ENCODE assay signal across 14 cellular contexts in genomic region chr2:105801961-105802360, GRCh38. TPM values are rescaled to one million over a fixed set of nuclear protein-coding genes. Genes with fewer than 3 reads are reported as not detected.
A peak's percentile ranks its signal among the peaks of the same experiment; 100 is the strongest.
DNase-seq lines count a peak whose midpoint lies in the region; ATAC-seq and TF ChIP-seq lines count a peak whose summit lies in the region.
"Had no signal": no experiment of that assay in that cellular context is flagged by ENCODE, and none has a peak within 500 bp of the region (broad histone marks: within the 10 kb centered on the region; RNA-seq: fewer than 3 reads in every experiment).

No MANE protein-coding gene starts in this region.

- H3K36me3 ChIP-seq in effector memory CD4-positive, alpha-beta T cell (ENCODE audit: control insufficient read depth, insufficient read depth, low read length), result no peaks in the 10 kb centered on the region
- no peaks in the 10 kb centered on the region for H3K36me3 ChIP-seq in sigmoid colon
- no peaks in the 10 kb centered on the region for H3K36me3 ChIP-seq in GM23248 (ENCODE audit: low read depth)
- H3K36me3 ChIP-seq: tibial nerve had no signal

- peaks cover 90% of the 10 kb centered on the region for H3K79me2 ChIP-seq in GM23248 (ENCODE audit: insufficient read depth)

- H3K4me1 ChIP-seq in effector memory CD4-positive, alpha-beta T cell (ENCODE audit: control insufficient read depth, insufficient read depth, low read length, poor library complexity, severe bottlenecking), result peaks cover 77% of the 10 kb centered on the region
- H3K4me1 ChIP-seq in sigmoid colon, result peaks cover 0 to 71% (median 47%) of the 10 kb centered on the region in 4 donors
- peaks cover 27% of the 10 kb centered on the region for H3K4me1 ChIP-seq in GM23248 (ENCODE audit: insufficient read depth)

- H3K27ac ChIP-seq in RWPE1 (peak overlapping the region; percentile 28; the same call in 1 of the 2 replicates), sigmoid colon (no peak overlapping the region), GM23248 (no peak overlapping the region)
- H3K27ac ChIP-seq in effector memory CD4-positive, alpha-beta T cell (ENCODE audit: insufficient read depth, low read length, poor library complexity, severe bottlenecking), result peak overlapping the region; percentile 75
- H3K27ac ChIP-seq: C4-2B, psoas muscle had no signal

- peaks cover 100% of the 10 kb centered on the region for H3K4me1 Mint-ChIP-seq in stimulated activated naive CD8-positive, alpha-beta T cell treated with anti-CD3 and anti-CD28 coated beads, Interleukin-15, Interleukin-2, amounts not matched to agents 100 ng/mL and 50 ng/mL, for 24 hours (ENCODE audit: low read depth)

- peaks cover 9% of the 10 kb centered on the region; the same call in 1 of the 2 replicates for H4K20me1 ChIP-seq in GM23248 (ENCODE audit: insufficient read depth)

- ATAC-seq in stimulated activated naive CD8-positive, alpha-beta T cell treated with anti-CD3 and anti-CD28 coated beads, Interleukin-15, Interleukin-2, amounts not matched to agents 100 U/mL and 50 U/mL, for 24 hours, result no peak
- ATAC-seq: left cardiac atrium had no signal

- TF ChIP-seq EP300 in sigmoid colon (IDR thresholded peaks at IDR 0.05), result no peak

- no peaks in the 10 kb centered on the region for H3K27me3 ChIP-seq in effector memory CD4-positive, alpha-beta T cell (replicated peaks; ENCODE audit: control insufficient read depth, insufficient read depth, low read length, poor library complexity, severe bottlenecking)
- H3K27me3 ChIP-seq in sigmoid colon (no peaks in the 10 kb centered on the region), GM23248 (replicated peaks; ENCODE audit: insufficient read depth) (no peaks in the 10 kb centered on the region)
- H3K27me3 ChIP-seq: tibial nerve had no signal

- H3K9me3 ChIP-seq in effector memory CD4-positive, alpha-beta T cell (ENCODE audit: control insufficient read depth, low read length), result no peaks in the 10 kb centered on the region
- H3K9me3 ChIP-seq in sigmoid colon, result no peaks in the 10 kb centered on the region
- no peaks in the 10 kb centered on the region for H3K9me3 ChIP-seq in GM23248 (ENCODE audit: low read depth)
- H3K9me3 ChIP-seq: psoas muscle, tibial nerve had no signal

- peaks cover 63% of the 10 kb centered on the region for H3K36me3 Mint-ChIP-seq in stimulated activated naive CD8-positive, alpha-beta T cell treated with anti-CD3 and anti-CD28 coated beads, Interleukin-15, Interleukin-2, amounts not matched to agents 100 ng/mL and 50 ng/mL, for 24 hours (ENCODE audit: low read depth)

- TF ChIP-seq POLR2A in sigmoid colon (IDR thresholded peaks at IDR 0.05), result no peak

- H3K9me3 Mint-ChIP-seq in stimulated activated naive CD8-positive, alpha-beta T cell treated with anti-CD3 and anti-CD28 coated beads, Interleukin-15, Interleukin-2, amounts not matched to agents 100 ng/mL and 50 ng/mL, for 24 hours, result no peaks in the 10 kb centered on the region

- H3F3A ChIP-seq in GM23248 (ENCODE audit: insufficient read depth), result peaks cover 21% of the 10 kb centered on the region

- DNase-seq in stimulated activated naive CD8-positive, alpha-beta T cell treated with anti-CD3 and anti-CD28 coated beads, Interleukin-15, Interleukin-2, amounts not matched to agents 100 U/mL and 50 U/mL, for 24 hours, result no peak
- DNase-seq in RWPE1 (ENCODE audit: low spot score), result no peak
- DNase-seq in effector memory CD4-positive, alpha-beta T cell, result no peak
- DNase-seq in AG08396 (ENCODE audit: low spot score), result no peak
- no peak for DNase-seq in sigmoid colon
- DNase-seq in GM23248, result no peak
- DNase-seq: hypothalamus, left cardiac atrium, NCI-H146, NCI-H69, psoas muscle had no signal

- H2AFZ ChIP-seq in GM23248, result no peak overlapping the region

- H3K9me2 ChIP-seq in GM23248 (ENCODE audit: insufficient read depth), result no peaks in the 10 kb centered on the region

- POLR2A ChIA-PET in RWPE1 (lab: Yijun Ruan, JAX; ENCODE audit: low non-redundant PET), result no interaction called here

- TF ChIP-seq CTCF in RWPE1 (conservative IDR thresholded peaks at IDR 0.05; ENCODE audit: low read depth) (no peak), sigmoid colon (IDR thresholded peaks at IDR 0.05) (no peak)

- H3K9ac ChIP-seq in GM23248, result no peak overlapping the region

- H3K4me3 ChIP-seq in effector memory CD4-positive, alpha-beta T cell (ENCODE audit: insufficient read depth, low read depth, low read length, poor library complexity, severe bottlenecking), result no peak overlapping the region
- no peak overlapping the region for H3K4me3 ChIP-seq in sigmoid colon
- no peak overlapping the region for H3K4me3 ChIP-seq in GM23248
- H3K4me3 ChIP-seq: psoas muscle, tibial nerve had no signal

- no peaks in the 10 kb centered on the region for H3K27me3 Mint-ChIP-seq in stimulated activated naive CD8-positive, alpha-beta T cell treated with anti-CD3 and anti-CD28 coated beads, Interleukin-15, Interleukin-2, amounts not matched to agents 100 ng/mL and 50 ng/mL, for 24 hours

- peak overlapping the region; percentile 29 for H3K4me3 Mint-ChIP-seq in stimulated activated naive CD8-positive, alpha-beta T cell treated with anti-CD3 and anti-CD28 coated beads, Interleukin-15, Interleukin-2, amounts not matched to agents 100 ng/mL and 50 ng/mL, for 24 hours

- in situ Hi-C loops in GM23248 (cut with MboI), result no loop called here

- CTCF ChIA-PET in RWPE1 (lab: Yijun Ruan, JAX), result no interaction called here

- intact Hi-C loops in sigmoid colon (cut with DNase I), result no loop called here

- no peak overlapping the region for H3K4me2 ChIP-seq in GM23248 (ENCODE audit: unreplicated experiment)

- 88 to 92% methylated on average over 4 of the region's 4 CpGs for WGBS in sigmoid colon, 2 donors
- WGBS in GM23248 (ENCODE audit: low coverage in 1 of 2, low lambda C conversion rate in 2 of 2, missing lambda C conversion rate in 2 of 2), 2 experiments, result 83 to 86% methylated on average over 4 of the region's 4 CpGs

- peak overlapping the region; percentile 93 for H3K27ac Mint-ChIP-seq in stimulated activated naive CD8-positive, alpha-beta T cell treated with anti-CD3 and anti-CD28 coated beads, Interleukin-15, Interleukin-2, amounts not matched to agents 100 ng/mL and 50 ng/mL, for 24 hours

RNA-seq across cellular contexts. Expression of gene NCK2, which starts 57.2 kb away (rescaled TPM):
- 10 to 100 TPM; 39.2 to 56.1 (median 53.7) TPM for total RNA-seq in sigmoid colon
- polyA plus RNA-seq in sigmoid colon, result 10 to 100 TPM; 36.4 to 59.9 (median 41.4) TPM
- total RNA-seq in GM23248 (2014; rRNA removed; shearing (Covaris generic)), result 13.9 and 25.2 TPM in 2 replicates
- 5.1 and 5.7 TPM in 2 replicates for polyA plus RNA-seq in GM23248 (2016; fragmentation: Nextera tagmentation; extraction: Ambion mirVana)

Comparison
In these comparisons a context has a peak if more than half of its experiments do, and no peak if none do; other contexts are left out.
1. H3K27ac ChIP-seq: peak in RWPE1 (single experiment) and effector memory CD4-positive, alpha-beta T cell (single experiment); none in sigmoid colon (0 of 4) and GM23248 (single experiment).